8 cellular contexts compared by ENCODE assay signal in the genomic region with DNA sequence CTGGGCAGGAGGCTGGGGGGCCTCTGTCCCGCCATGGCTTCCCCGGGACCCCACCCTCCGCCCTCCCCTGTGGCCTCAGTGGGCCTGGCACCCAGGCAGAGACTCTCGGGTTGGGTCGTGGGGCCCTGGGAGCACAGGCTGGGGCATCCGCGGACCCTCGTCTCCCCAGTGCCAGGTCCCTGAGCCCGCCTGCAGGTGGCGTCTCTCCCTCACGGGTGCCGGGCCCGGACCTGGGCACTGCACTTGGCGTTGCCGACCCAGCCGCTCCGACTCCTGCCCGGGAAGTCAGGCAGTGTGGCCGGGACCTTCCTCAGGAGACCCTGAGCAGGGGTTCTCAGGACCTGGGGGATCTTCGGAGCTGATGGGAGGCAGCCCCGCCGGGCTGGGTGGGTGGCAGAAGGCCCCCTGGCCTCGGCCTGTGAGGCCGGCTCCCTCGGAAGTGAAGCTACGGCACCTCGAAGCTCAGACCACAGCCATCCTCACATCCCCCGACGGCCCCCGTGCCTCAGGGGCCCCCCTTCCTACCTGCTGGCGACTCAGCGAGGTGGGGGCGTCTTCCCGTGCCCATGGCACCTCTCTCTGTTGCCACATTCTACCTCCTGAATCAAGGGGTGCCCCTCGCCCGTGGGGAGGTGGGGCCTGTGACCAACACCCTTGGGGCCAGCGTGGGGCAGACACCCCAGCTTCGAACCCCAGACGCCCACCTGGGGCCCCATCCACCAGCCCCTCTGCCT. TPM values are rescaled to one million over a fixed set of nuclear protein-coding genes. Genes with fewer than 3 reads are reported as not detected.
A peak's percentile ranks its signal among the peaks of the same experiment; 100 is the strongest.
DNase-seq lines count a peak whose midpoint lies in the region; ATAC-seq, FAIRE-seq and TF ChIP-seq lines count a peak whose summit lies in the region.

No MANE protein-coding gene starts in this region.

- no peaks in the 10 kb centered on the region for H3K36me3 ChIP-seq in BJ (ENCODE audit: control insufficient read depth, insufficient read depth, low read length)
- no peaks in the 10 kb centered on the region for H3K36me3 ChIP-seq in breast epithelium
- H3K36me3 ChIP-seq in keratinocyte (ENCODE audit: control insufficient read depth in 2 of 2, extremely low read depth in 1 of 2, insufficient read depth in 2 of 2, low read length in 2 of 2): no peaks in the 10 kb centered on the region

- H3K9ac ChIP-seq in keratinocyte (ENCODE audit: control insufficient read depth, extremely low read depth, insufficient read depth, low read length): peak overlapping the region; percentile 22

- peaks cover 0 to 11% of the 10 kb centered on the region in 2 donors for H3K4me1 ChIP-seq in breast epithelium
- H3K4me1 ChIP-seq in keratinocyte (ENCODE audit: control insufficient read depth, extremely low read depth, insufficient read depth, low read length): peaks cover 3% of the 10 kb centered on the region

- H4K20me1 ChIP-seq in keratinocyte (ENCODE audit: control insufficient read depth, extremely low read depth, insufficient read depth, low read length): no peaks in the 10 kb centered on the region

- H2AFZ ChIP-seq in keratinocyte (ENCODE audit: control insufficient read depth, low read length): peak overlapping the region; percentile 65

- no peaks in the 10 kb centered on the region for H3K9me1 ChIP-seq in keratinocyte (ENCODE audit: control insufficient read depth, extremely low read depth, insufficient read depth, low read length)

- no peak for FAIRE-seq in keratinocyte (lab: Jason Lieb, UNC)

- H3K27ac ChIP-seq in breast epithelium (no peak overlapping the region), keratinocyte (ENCODE audit: control insufficient read depth, insufficient read depth, low read length) (no peak overlapping the region)

- POLR2A ChIA-PET in BJ (lab: Charles Lee): no interaction called here

- dilution Hi-C loops in keratinocyte (cut with MboI; ENCODE audit: extremely low pct_ligation_motif_present, low sequenced_read_pairs): no loop called here

- H3K4me2 ChIP-seq in keratinocyte (ENCODE audit: control insufficient read depth, extremely low read depth, insufficient read depth, low read depth, low read length): peak overlapping the region; percentile 69

- H3K9me3 ChIP-seq in breast epithelium (no peaks in the 10 kb centered on the region), keratinocyte (ENCODE audit: control insufficient read depth, low read depth, low read length) (no peaks in the 10 kb centered on the region)

- H3K4me3 ChIP-seq in BJ (ENCODE audit: low read depth, low read length) (peak overlapping the region; percentile 22; the same call in 1 of the 2 replicates), NB4 (ENCODE audit: low read depth, low read length) (no peak overlapping the region), WI38 (ENCODE audit: low read depth, low read length) (peak overlapping the region; percentile 30), breast epithelium (peak overlapping the region in 2 of 3 donors; percentile 40 to 57), keratinocyte (ENCODE audit: control insufficient read depth in 2 of 3, extremely low read depth in 1 of 3, insufficient read depth in 2 of 3, low read depth in 1 of 3, low read length in 3 of 3) (peak overlapping the region in 2 of 3 experiments; percentile 29 to 34)

- DNase-seq in BJ (ENCODE audit: low read depth) (no peak), GM19240 (ENCODE audit: insufficient read length, low spot score) (peak; percentile 90), NB4 (ENCODE audit: low read depth) (peak; percentile 81), breast epithelium (ENCODE audit: low spot score in 2 of 2) (peak; percentile 69 to 89), keratinocyte (ENCODE audit: low read depth, low spot score) (no peak)
- DNase-seq in stimulated activated CD4-positive, alpha-beta T cell treated with anti-CD3 and anti-CD28 coated beads, Interleukin-12 subunit alpha, Interleukin-12 subunit beta, amount 100 ng/mL, for 4 hours: peak; percentile 87

- TF ChIP-seq CTCF in BJ (IDR thresholded peaks at IDR 0.05; ENCODE audit: insufficient read depth, low read depth, low read length) (peak; percentile 93), NB4 (IDR thresholded peaks at IDR 0.05; ENCODE audit: low read depth, low read length) (peak; percentile 64), WI38 (IDR thresholded peaks at IDR 0.05; ENCODE audit: low read depth, low read length) (peak; percentile 81), breast epithelium (IDR thresholded peaks at IDR 0.05) (peak; percentile 84 to 97 (median 91)), keratinocyte (optimal IDR thresholded peaks at IDR 0.05 in 1 of 3, IDR thresholded peaks at IDR 0.05 in 1 of 3, conservative IDR thresholded peaks at IDR 0.05 in 1 of 3; ENCODE audit: extremely low read depth in 1 of 3, insufficient read depth in 2 of 3, low read length in 3 of 3) (peak; percentile 62 to 96 (median 95))

- H3K27me3 ChIP-seq in BJ (ENCODE audit: control insufficient read depth, insufficient read depth, low read length) (peaks cover 4% of the 10 kb centered on the region), breast epithelium (no peaks in the 10 kb centered on the region), keratinocyte (ENCODE audit: control insufficient read depth, extremely low read depth, insufficient read depth, low read length) (peaks cover 16% of the 10 kb centered on the region)

- no peak for ATAC-seq in GM21390 (IDR thresholded peaks at IDR 0.05; ENCODE audit: unreplicated experiment)

- CTCF ChIA-PET in BJ (lab: Yijun Ruan, JAX): interaction anchor here (0.6 to 6.0 kb wide), 65 partner anchors 8 to 382 kb away, joined by 3 to 76 read pairs (median 4); partner anchors contain the start of genes C1QTNF12, MRPL20, SDF4 and UBE2J2

- H3K79me2 ChIP-seq in keratinocyte (ENCODE audit: control insufficient read depth, insufficient read depth, low read length): no peaks in the 10 kb centered on the region

- TF ChIP-seq POLR2A in NB4 (IDR thresholded peaks at IDR 0.05; ENCODE audit: extremely low read depth, insufficient read length): no peak
- no peak for TF ChIP-seq POLR2A in breast epithelium (IDR thresholded peaks at IDR 0.05)

- intact Hi-C loops in breast epithelium (cut with DNase I; ENCODE audit: low total_unique reads): loop anchor here (5.0 to 10.0 kb wide), 2 partner anchors 113 to 170 kb away; partner anchors contain the start of genes B3GALT6 and SDF4

RNA-seq across cellular contexts. Expression of gene C1orf159, which starts 6.4 kb away (rescaled TPM):
- polyA plus RNA-seq in BJ (2011; rRNA removed) (4.3 and 8.9 TPM in 2 replicates), keratinocyte (6.1 to 8.8 TPM (median 8.0 TPM) in 3 replicates)
- 1.6 and 1.8 TPM in 2 replicates for polyA minus RNA-seq in BJ (2011; rRNA and poly(A)+ RNA removed)
- 10 to 100 TPM in 2 of 3 donors, 1 to 10 TPM in 1; 6.9 to 24.0 (median 12.5) TPM for total RNA-seq in breast epithelium
- 3.2 TPM for polyA plus RNA-seq in keratinocyte (2011; ENCODE audit: low read depth)
- 3.5 and 10.1 TPM in 2 replicates for polyA plus RNA-seq in keratinocyte (2011; cell fraction: cytosol; rRNA removed)
- polyA plus RNA-seq in keratinocyte (2011; cell fraction: nucleus; rRNA removed): 19.2 and 30.8 TPM in 2 replicates
- 9.8 and 11.1 TPM in 2 replicates for polyA plus RNA-seq in keratinocyte (2012; ENCODE audit: low replicate concordance)
- 2.4 to 4.1 TPM (median 3.7 TPM) in 3 replicates for polyA minus RNA-seq in keratinocyte
- polyA minus RNA-seq in keratinocyte (2011; cell fraction: cytosol; rRNA and poly(A)+ RNA removed): 8.4 TPM
- 9.0 and 9.5 TPM in 2 replicates for polyA minus RNA-seq in keratinocyte (2011; cell fraction: nucleus; rRNA and poly(A)+ RNA removed)

RNA-seq across cellular contexts. Expression of gene RNF223, which starts 48.1 kb away (rescaled TPM):
- polyA plus RNA-seq in BJ (2011; rRNA removed): not detected in 2 replicates
- polyA minus RNA-seq in BJ (2011; rRNA and poly(A)+ RNA removed): not detected in 2 replicates
- 1 to 10 TPM in 1 of 3 donors, under 1 TPM in 1, not detected in 1; 0.33 to 2.8 TPM for total RNA-seq in breast epithelium
- polyA plus RNA-seq in keratinocyte: 0.22 to 0.45 TPM (median 0.32 TPM) in 3 replicates
- 3.1 TPM for polyA plus RNA-seq in keratinocyte (2011; ENCODE audit: low read depth)
- 0.27 and 0.56 TPM in 2 replicates for polyA plus RNA-seq in keratinocyte (2011; cell fraction: cytosol; rRNA removed)
- 0.90 and 0.99 TPM in 2 replicates for polyA plus RNA-seq in keratinocyte (2011; cell fraction: nucleus; rRNA removed)
- polyA plus RNA-seq in keratinocyte (2012; ENCODE audit: low replicate concordance): 0.29 and 19.8 TPM in 2 replicates
- polyA minus RNA-seq in keratinocyte: 0.56 TPM in 1 of 3 replicates, not detected in the others
- not detected for polyA minus RNA-seq in keratinocyte (2011; cell fraction: cytosol; rRNA and poly(A)+ RNA removed)
- polyA minus RNA-seq in keratinocyte (2011; cell fraction: nucleus; rRNA and poly(A)+ RNA removed): 1.2 and 1.8 TPM in 2 replicates

RNA-seq across cellular contexts. Expression of gene TTLL10, which starts 51.4 kb away (rescaled TPM):
- polyA plus RNA-seq in BJ (2011; rRNA removed): not detected in 2 replicates
- polyA minus RNA-seq in BJ (2011; rRNA and poly(A)+ RNA removed): not detected in 2 replicates
- under 1 TPM; 0.15 to 0.33 (median 0.16) TPM for total RNA-seq in breast epithelium
- not detected in 3 replicates for polyA plus RNA-seq in keratinocyte
- not detected for polyA plus RNA-seq in keratinocyte (2011; ENCODE audit: low read depth)
- not detected in 2 replicates for polyA plus RNA-seq in keratinocyte (2011; cell fraction: cytosol; rRNA removed)
- 0.31 TPM in 1 of 2 replicates, not detected in the other for polyA plus RNA-seq in keratinocyte (2011; cell fraction: nucleus; rRNA removed)
- polyA plus RNA-seq in keratinocyte (2012; ENCODE audit: low replicate concordance): 0.07 TPM in 1 of 2 replicates, not detected in the other
- 0.23 TPM in 1 of 3 replicates, not detected in the others for polyA minus RNA-seq in keratinocyte
- not detected for polyA minus RNA-seq in keratinocyte (2011; cell fraction: cytosol; rRNA and poly(A)+ RNA removed)
- polyA minus RNA-seq in keratinocyte (2011; cell fraction: nucleus; rRNA and poly(A)+ RNA removed): not detected in 2 replicates

Comparison
In these comparisons a context has a peak if more than half of its experiments do, and no peak if none do; other contexts are left out.
1. DNase-seq: peak in GM19240 (single experiment), NB4 (single experiment), breast epithelium (2 of 2) and stimulated activated CD4-positive, alpha-beta T cell treated with anti-CD3 and anti-CD28 coated beads, Interleukin-12 subunit alpha, Interleukin-12 subunit beta, amount 100 ng/mL, for 4 hours (single experiment); none in BJ (single experiment) and keratinocyte (single experiment).
2. Peak in every context shown above with its lines, with median percentiles within 50 percentile points of each other: CTCF ChIP-seq.